In genomic region chr13:41682766-41683165, GRCh38 we compare ENCODE assay signal across 35 cellular contexts.
"Had no signal": no experiment of that assay in that cellular context is flagged by ENCODE, and none has a peak within 500 bp of the region (broad histone marks: within the 10 kb centered on the region; RNA-seq: fewer than 3 reads in every experiment).

No MANE protein-coding gene starts in this region.

- DNase-seq: Kasumi-1, MG63, MM.1S, MV-4-11, NCI-H1048, NCI-H1092, NCI-H1092 treated with DMSO at 0.1 percent for 48 hours, NCI-H1105, NCI-H1105 treated with DMSO at 0.1 percent for 48 hours, NCI-H1417, NCI-H1417 treated with DMSO at 0.1 percent for 48 hours, NCI-H1436, NCI-H1436 treated with DMSO at 0.1 percent for 48 hours, NCI-H146, NCI-H1694, NCI-H1694 treated with DMSO at 0.1 percent for 48 hours, NCI-H187, NCI-H187 treated with DMSO at 0.1 percent for 48 hours, NCI-H1930, NCI-H2029, NCI-H2029 treated with DMSO at 0.1 percent for 48 hours, NCI-H2081, NCI-H2081 treated with DMSO at 0.1 percent for 48 hours, NCI-H2107, NCI-H2171, NCI-H2171 treated with DMSO at 0.1 percent for 48 hours, NCI-H2227 treated with DMSO at 0.1 percent for 48 hours, NCI-H226, NCI-H345, NCI-H446, NCI-H446 treated with DMSO at 0.1 percent for 48 hours, NCI-H510A, NCI-H510A treated with DMSO at 0.1 percent for 48 hours, NCI-H524, NCI-H524 treated with DMSO at 0.1 percent for 48 hours had no signal

- H3K9me3 ChIP-seq: MG63 had no signal

- H3K27me3 ChIP-seq: MG63 had no signal

- H3K4me3 ChIP-seq: MG63 had no signal
